ENCODE assay signal across 1 cellular context in the genomic region with DNA sequence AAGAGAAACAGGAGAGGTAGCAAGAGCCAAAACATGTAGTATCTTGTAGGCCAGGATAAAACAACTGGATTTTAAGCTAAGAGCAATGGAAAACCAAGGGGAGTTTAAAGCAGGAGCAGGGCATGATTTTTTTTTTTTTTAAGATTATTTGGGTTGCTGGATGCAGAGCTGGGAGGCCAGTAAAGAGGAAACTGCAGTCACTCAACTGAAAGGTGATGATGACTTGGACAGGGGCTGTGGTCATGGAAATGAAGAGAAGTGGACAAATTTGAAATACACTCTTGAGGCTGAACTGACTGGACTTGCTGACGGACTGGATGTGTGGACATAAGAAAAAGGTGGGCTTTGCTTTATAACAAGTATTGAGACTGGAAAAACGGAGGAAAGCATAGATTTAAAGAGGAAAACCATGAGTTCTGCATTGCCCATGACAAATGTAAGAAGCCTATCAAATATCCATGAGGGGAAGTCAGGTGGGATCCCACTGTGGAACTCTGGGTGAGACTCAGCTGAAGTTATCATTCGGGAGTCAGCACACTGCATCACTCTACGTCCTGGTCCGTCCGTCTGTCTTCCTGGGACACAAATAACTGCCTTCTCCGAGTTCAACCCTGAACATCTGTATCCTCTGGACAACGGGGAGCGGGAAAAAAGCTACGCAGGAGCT.
TF ChIP-seq lines count a peak whose summit lies in the region.

No MANE protein-coding gene starts in this region.

TF ChIP-seq in HepG2, 621 proteins besides CTCF, POLR2A, EP300 and RAD21:
- TF ChIP-seq SMARCE1 (IDR thresholded peaks at IDR 0.05; ENCODE audit: borderline replicate concordance) = no peak
- no peak for TF ChIP-seq ZNF549 (CRISPR knock-in tag; IDR thresholded peaks at IDR 0.05)
- peak; percentile 51; the same call in 1 of the 2 replicates for TF ChIP-seq ZNF224 (CRISPR knock-in tag; IDR thresholded peaks at IDR 0.05)
- 0 out of 2 replicates have a peak, but pooled peaks have one; percentile 47 for TF ChIP-seq ZNF703 (CRISPR knock-in tag; IDR thresholded peaks at IDR 0.05; ENCODE audit: borderline replicate concordance)
- TF ChIP-seq, protein P1, sequence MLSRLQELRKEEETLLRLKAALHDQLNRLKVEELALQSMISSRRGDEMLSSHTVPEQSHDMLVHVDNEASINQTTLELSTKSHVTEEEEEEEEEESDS (CRISPR knock-in tag; IDR thresholded peaks at IDR 0.05; ENCODE audit: borderline replicate concordance) = 0 out of 2 replicates have a peak, but pooled peaks have one; percentile 31
- TF ChIP-seq SSRP1 (CRISPR knock-in tag; IDR thresholded peaks at IDR 0.05) = peak; percentile 45; the same call in 1 of the 2 replicates
- TF ChIP-seq ZFYVE20 (CRISPR knock-in tag; IDR thresholded peaks at IDR 0.05; ENCODE audit: borderline replicate concordance, low read depth) = no peak
- TF ChIP-seq ZSCAN22 (CRISPR knock-in tag; IDR thresholded peaks at IDR 0.05) = no peak
- TF ChIP-seq HOXD1 (CRISPR knock-in tag; IDR thresholded peaks at IDR 0.05) = no peak
- TF ChIP-seq ESRRA (CRISPR knock-in tag; IDR thresholded peaks at IDR 0.05; ENCODE audit: low read depth) = no peak
- 0 out of 2 replicates have a peak, but pooled peaks have one; percentile 11 for TF ChIP-seq SMYD3 (CRISPR knock-in tag; IDR thresholded peaks at IDR 0.05)
- TF ChIP-seq ZMAT3 (CRISPR knock-in tag; conservative IDR thresholded peaks at IDR 0.05) = no peak; the same call in 1 of the 2 replicates
- no peak for TF ChIP-seq JUN (CRISPR knock-in tag; IDR thresholded peaks at IDR 0.05)
- no peak for TF ChIP-seq IRX3 (CRISPR knock-in tag; IDR thresholded peaks at IDR 0.05; ENCODE audit: borderline replicate concordance, low read depth)
- TF ChIP-seq ZNF234 (CRISPR knock-in tag; conservative IDR thresholded peaks at IDR 0.05) = no peak; the same call in 1 of the 2 replicates
- TF ChIP-seq ZNF331 (CRISPR knock-in tag; IDR thresholded peaks at IDR 0.05) = no peak
- TF ChIP-seq, protein P2, sequence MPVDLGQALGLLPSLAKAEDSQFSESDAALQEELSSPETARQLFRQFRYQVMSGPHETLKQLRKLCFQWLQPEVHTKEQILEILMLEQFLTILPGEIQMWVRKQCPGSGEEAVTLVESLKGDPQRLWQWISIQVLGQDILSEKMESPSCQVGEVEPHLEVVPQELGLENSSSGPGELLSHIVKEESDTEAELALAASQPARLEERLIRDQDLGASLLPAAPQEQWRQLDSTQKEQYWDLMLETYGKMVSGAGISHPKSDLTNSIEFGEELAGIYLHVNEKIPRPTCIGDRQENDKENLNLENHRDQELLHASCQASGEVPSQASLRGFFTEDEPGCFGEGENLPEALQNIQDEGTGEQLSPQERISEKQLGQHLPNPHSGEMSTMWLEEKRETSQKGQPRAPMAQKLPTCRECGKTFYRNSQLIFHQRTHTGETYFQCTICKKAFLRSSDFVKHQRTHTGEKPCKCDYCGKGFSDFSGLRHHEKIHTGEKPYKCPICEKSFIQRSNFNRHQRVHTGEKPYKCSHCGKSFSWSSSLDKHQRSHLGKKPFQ (CRISPR knock-in tag; IDR thresholded peaks at IDR 0.05; ENCODE audit: insufficient replicate concordance) = peak; percentile 64
- TF ChIP-seq ZNF619 (CRISPR knock-in tag; IDR thresholded peaks at IDR 0.05) = 0 out of 2 replicates have a peak, but pooled peaks have one; percentile 20
- TF ChIP-seq, protein P3, sequence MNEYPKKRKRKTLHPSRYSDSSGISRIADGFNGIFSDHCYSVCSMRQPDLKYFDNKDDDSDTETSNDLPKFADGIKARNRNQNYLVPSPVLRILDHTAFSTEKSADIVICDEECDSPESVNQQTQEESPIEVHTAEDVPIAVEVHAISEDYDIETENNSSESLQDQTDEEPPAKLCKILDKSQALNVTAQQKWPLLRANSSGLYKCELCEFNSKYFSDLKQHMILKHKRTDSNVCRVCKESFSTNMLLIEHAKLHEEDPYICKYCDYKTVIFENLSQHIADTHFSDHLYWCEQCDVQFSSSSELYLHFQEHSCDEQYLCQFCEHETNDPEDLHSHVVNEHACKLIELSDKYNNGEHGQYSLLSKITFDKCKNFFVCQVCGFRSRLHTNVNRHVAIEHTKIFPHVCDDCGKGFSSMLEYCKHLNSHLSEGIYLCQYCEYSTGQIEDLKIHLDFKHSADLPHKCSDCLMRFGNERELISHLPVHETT (CRISPR knock-in tag; conservative IDR thresholded peaks at IDR 0.05) = no peak
- no peak for TF ChIP-seq ZNF557 (CRISPR knock-in tag; IDR thresholded peaks at IDR 0.05)
- TF ChIP-seq ZNF30 (CRISPR knock-in tag; IDR thresholded peaks at IDR 0.05) = no peak
- TF ChIP-seq GABPA (IDR thresholded peaks at IDR 0.05; ENCODE audit: low read depth, low read length) = no peak
- TF ChIP-seq GABPA (CRISPR knock-in tag; IDR thresholded peaks at IDR 0.05; ENCODE audit: low read depth) = 0 out of 2 replicates have a peak, but pooled peaks have one; percentile 25
- TF ChIP-seq ZNF547 (CRISPR knock-in tag; IDR thresholded peaks at IDR 0.05) = no peak
- TF ChIP-seq ZNF562 (CRISPR knock-in tag; IDR thresholded peaks at IDR 0.05; ENCODE audit: borderline replicate concordance) = no peak
- TF ChIP-seq REL (CRISPR knock-in tag; conservative IDR thresholded peaks at IDR 0.05) = 0 out of 2 replicates have a peak, but pooled peaks have one; percentile 0
- no peak for TF ChIP-seq TCF12 (IDR thresholded peaks at IDR 0.05)
- TF ChIP-seq TCF12 (CRISPR knock-in tag; IDR thresholded peaks at IDR 0.05) = no peak
- TF ChIP-seq ZEB1 (IDR thresholded peaks at IDR 0.05; ENCODE audit: insufficient replicate concordance, low read depth) = no peak
- TF ChIP-seq, protein P4, sequence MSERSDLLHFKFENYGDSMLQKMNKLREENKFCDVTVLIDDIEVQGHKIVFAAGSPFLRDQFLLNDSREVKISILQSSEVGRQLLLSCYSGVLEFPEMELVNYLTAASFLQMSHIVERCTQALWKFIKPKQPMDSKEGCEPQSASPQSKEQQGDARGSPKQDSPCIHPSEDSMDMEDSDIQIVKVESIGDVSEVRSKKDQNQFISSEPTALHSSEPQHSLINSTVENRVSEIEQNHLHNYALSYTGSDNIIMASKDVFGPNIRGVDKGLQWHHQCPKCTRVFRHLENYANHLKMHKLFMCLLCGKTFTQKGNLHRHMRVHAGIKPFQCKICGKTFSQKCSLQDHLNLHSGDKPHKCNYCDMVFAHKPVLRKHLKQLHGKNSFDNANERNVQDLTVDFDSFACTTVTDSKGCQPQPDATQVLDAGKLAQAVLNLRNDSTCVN (CRISPR knock-in tag; IDR thresholded peaks at IDR 0.05; ENCODE audit: borderline replicate concordance) = no peak
- TF ChIP-seq GZF1 (CRISPR knock-in tag; IDR thresholded peaks at IDR 0.05) = peak; percentile 50; the same call in 1 of the 2 replicates
- TF ChIP-seq, protein P5, sequence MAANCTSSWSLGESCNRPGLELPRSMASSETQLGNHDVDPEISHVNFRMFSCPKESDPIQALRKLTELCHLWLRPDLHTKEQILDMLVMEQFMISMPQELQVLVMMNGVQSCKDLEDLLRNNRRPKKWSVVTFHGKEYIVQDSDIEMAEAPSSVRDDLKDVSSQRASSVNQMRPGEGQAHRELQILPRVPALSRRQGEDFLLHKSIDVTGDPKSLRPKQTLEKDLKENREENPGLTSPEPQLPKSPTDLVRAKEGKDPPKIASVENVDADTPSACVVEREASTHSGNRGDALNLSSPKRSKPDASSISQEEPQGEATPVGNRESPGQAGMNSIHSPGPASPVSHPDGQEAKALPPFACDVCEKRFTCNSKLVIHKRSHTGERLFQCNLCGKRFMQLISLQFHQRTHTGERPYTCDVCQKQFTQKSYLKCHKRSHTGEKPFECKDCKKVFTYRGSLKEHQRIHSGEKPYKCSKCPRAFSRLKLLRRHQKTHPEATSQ (CRISPR knock-in tag; IDR thresholded peaks at IDR 0.05; ENCODE audit: borderline replicate concordance) = no peak
- no peak for TF ChIP-seq AGO1 (IDR thresholded peaks at IDR 0.05; ENCODE audit: low read depth, low read length, poor library complexity, severe bottlenecking)
